22 cellular contexts compared by ENCODE assay signal in the genomic region with DNA sequence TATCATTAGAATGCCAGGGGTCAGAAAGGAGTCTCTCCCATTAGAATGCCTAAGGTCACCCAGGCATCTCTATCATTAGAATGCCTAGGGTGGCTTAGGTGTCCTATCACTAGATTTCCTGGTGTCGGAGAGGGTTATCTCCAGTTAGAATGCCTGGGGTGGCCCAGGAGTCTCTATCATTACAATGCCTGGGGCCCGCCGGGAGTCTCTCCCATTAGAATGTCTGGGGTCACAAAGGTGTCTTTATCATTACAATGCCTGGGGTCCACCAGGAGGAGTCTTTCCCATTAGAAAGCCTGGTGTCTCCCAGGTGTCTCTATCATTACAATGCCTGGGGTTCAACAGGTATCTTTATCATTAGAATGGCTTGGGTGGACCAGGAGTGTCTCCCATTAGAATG.
"Had no signal": no experiment of that assay in that cellular context is flagged by ENCODE, and none has a peak within 500 bp of the region (broad histone marks: within the 10 kb centered on the region; RNA-seq: fewer than 3 reads in every experiment).

No MANE protein-coding gene starts in this region.

- H3K27me3 ChIP-seq: colonic mucosa, heart left ventricle, uterus had no signal

- H3K27ac ChIP-seq: colonic mucosa, heart left ventricle, parathyroid adenoma, psoas muscle, sigmoid colon, skin epidermis, stomach, uterus had no signal

- H3K36me3 Mint-ChIP-seq: type B pancreatic cell had no signal

- H3K4me1 Mint-ChIP-seq: endodermal cell; naive thymus-derived CD4-positive, alpha-beta T cell; nephron progenitor cell had no signal

- H3K79me2 ChIP-seq: parathyroid adenoma had no signal

- DNase-seq: colonic mucosa; effector CD4-positive, alpha-beta T cell; endodermal cell; erythroblast; foreskin melanocyte; heart left ventricle; hippocampal formation; kidney glomerular epithelial cell; mesendoderm; naive thymus-derived CD4-positive, alpha-beta T cell; nephron progenitor cell; psoas muscle; retina; sigmoid colon; stimulated activated CD4-positive, alpha-beta T cell treated with anti-CD3 and anti-CD28 coated beads, Interleukin-12 subunit alpha, Interleukin-12 subunit beta, amount 100 ng/mL, for 4 hours; stimulated activated naive CD4-positive, alpha-beta T cell; stomach; substantia nigra; uterus had no signal

- H3K9me3 ChIP-seq: colonic mucosa, heart left ventricle, psoas muscle, sigmoid colon, uterus had no signal

- H2AFZ ChIP-seq: parathyroid adenoma had no signal

- H3K4me3 ChIP-seq: colonic mucosa, heart left ventricle, psoas muscle, sigmoid colon, skin epidermis, stomach, uterus had no signal

- H3K27me3 Mint-ChIP-seq: type B pancreatic cell had no signal

- H3K36me3 ChIP-seq: colonic mucosa, heart left ventricle, sigmoid colon, stomach, uterus had no signal

- H3K4me3 Mint-ChIP-seq: endodermal cell; naive thymus-derived CD4-positive, alpha-beta T cell; nephron progenitor cell; type B pancreatic cell had no signal

- H3K4me1 ChIP-seq: colonic mucosa, parathyroid adenoma, psoas muscle, sigmoid colon, stomach, uterus had no signal

- ATAC-seq: heart left ventricle; naive thymus-derived CD4-positive, alpha-beta T cell; psoas muscle had no signal

- H3K27ac Mint-ChIP-seq: endodermal cell; naive thymus-derived CD4-positive, alpha-beta T cell; nephron progenitor cell; type B pancreatic cell had no signal
